ENCODE assay signal across 17 cellular contexts in genomic region chr3:160806686-160807085, GRCh38.
"Had no signal": no experiment of that assay in that cellular context is flagged by ENCODE, and none has a peak within 500 bp of the region (broad histone marks: within the 10 kb centered on the region; RNA-seq: fewer than 3 reads in every experiment).

No MANE protein-coding gene starts in this region.

- ATAC-seq: naive thymus-derived CD4-positive, alpha-beta T cell; right cardiac atrium; stimulated activated effector memory CD8-positive, alpha-beta T cell treated with anti-CD3 and anti-CD28 coated beads, Interleukin-12 subunit alpha, Interleukin-12 subunit beta, amount 100 ng/mL, for 72 hours had no signal

- H3K4me3 Mint-ChIP-seq: naive thymus-derived CD4-positive, alpha-beta T cell; stimulated activated effector memory CD8-positive, alpha-beta T cell treated with anti-CD3 and anti-CD28 coated beads, Interleukin-12 subunit alpha, Interleukin-12 subunit beta, amount 100 ng/mL, for 72 hours; type B pancreatic cell had no signal

- H3K36me3 ChIP-seq: colonic mucosa had no signal

- H3K27ac Mint-ChIP-seq: naive thymus-derived CD4-positive, alpha-beta T cell; stimulated activated effector memory CD8-positive, alpha-beta T cell treated with anti-CD3 and anti-CD28 coated beads, Interleukin-12 subunit alpha, Interleukin-12 subunit beta, amount 100 ng/mL, for 72 hours; type B pancreatic cell had no signal

- H3K4me3 ChIP-seq: colonic mucosa, dorsolateral prefrontal cortex, hepatocyte, smooth muscle cell had no signal

- DNase-seq: caudate nucleus; colonic mucosa; dorsolateral prefrontal cortex; effector CD8-positive, alpha-beta T cell; kidney; left colon; mammary epithelial cell; naive thymus-derived CD4-positive, alpha-beta T cell; posterior cingulate gyrus; right cardiac atrium; stimulated activated CD4-positive, alpha-beta T cell treated with anti-CD3 and anti-CD28 coated beads, Interleukin-4, amount 100 ng/mL, for 1 hour; stimulated activated CD8-positive, alpha-beta memory T cell treated with anti-CD3 and anti-CD28 coated beads, Interleukin-4, amount 100 ng/mL, for 48 hours; stimulated activated naive CD8-positive, alpha-beta T cell treated with anti-CD3 and anti-CD28 coated beads, Interleukin-15, Interleukin-2, amounts not matched to agents 100 U/mL and 50 U/mL, for 24 hours had no signal

- H3K36me3 Mint-ChIP-seq: naive thymus-derived CD4-positive, alpha-beta T cell; type B pancreatic cell had no signal

- H3K27me3 ChIP-seq: colonic mucosa, dorsolateral prefrontal cortex, hepatocyte had no signal

- H3K9me3 ChIP-seq: colonic mucosa had no signal

- H3K27me3 Mint-ChIP-seq: type B pancreatic cell had no signal

- H3K9me3 Mint-ChIP-seq: naive thymus-derived CD4-positive, alpha-beta T cell; stimulated activated effector memory CD8-positive, alpha-beta T cell treated with anti-CD3 and anti-CD28 coated beads, Interleukin-12 subunit alpha, Interleukin-12 subunit beta, amount 100 ng/mL, for 72 hours; type B pancreatic cell had no signal

- H3K27ac ChIP-seq: colonic mucosa, dorsolateral prefrontal cortex, hepatocyte had no signal

- H3K4me1 ChIP-seq: colonic mucosa had no signal
